15 cellular contexts compared by ENCODE assay signal in the genomic region with DNA sequence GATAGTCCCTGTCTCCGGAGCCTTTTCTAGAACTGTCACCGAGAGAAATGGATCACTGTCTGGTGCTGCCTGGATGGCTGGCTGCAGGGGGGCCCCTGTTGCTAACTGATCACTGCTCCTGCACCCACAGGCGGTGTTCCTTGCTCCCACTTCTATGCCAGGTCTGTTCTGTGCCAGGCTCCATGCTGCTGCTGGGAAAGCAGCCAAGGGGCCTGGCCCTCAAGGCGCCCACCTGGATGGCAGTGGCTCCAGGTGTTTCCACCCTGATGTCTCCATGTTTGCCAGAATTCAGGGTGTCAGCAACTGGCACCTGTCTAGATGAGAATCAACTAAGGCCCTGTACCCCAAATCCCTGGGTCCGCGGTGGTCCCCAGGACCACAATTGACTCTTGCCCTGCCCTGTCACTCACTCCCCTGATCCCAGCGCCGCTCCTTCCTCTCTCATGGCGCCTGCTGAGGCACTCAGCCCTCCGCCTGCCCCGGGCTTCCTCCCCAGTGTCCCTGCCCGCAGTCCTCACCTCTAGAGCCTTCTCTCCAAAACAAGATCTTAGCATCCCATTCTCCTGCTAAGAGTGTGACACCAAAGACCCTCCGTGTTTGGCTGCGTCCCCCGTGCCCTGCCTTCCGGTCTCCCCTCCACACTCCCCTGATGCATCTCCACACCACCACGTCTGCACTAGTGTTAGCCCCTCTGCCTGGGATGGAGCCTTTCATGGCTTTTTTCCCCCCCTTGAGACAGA.
DNase-seq lines count a peak whose midpoint lies in the region; ATAC-seq and TF ChIP-seq lines count a peak whose summit lies in the region.
"Had no signal": no experiment of that assay in that cellular context is flagged by ENCODE, and none has a peak within 500 bp of the region (broad histone marks: within the 10 kb centered on the region; RNA-seq: fewer than 3 reads in every experiment).

No MANE protein-coding gene starts in this region.

- intact Hi-C loops in posterior vena cava (cut with DNase I) = no loop called here
- intact Hi-C loops in heart left ventricle (cut with DNase I) = no loop called here

- H3K4me3 ChIP-seq in RWPE2 (ENCODE audit: severe bottlenecking) (no peak overlapping the region), WERI-Rb-1 (ENCODE audit: low read depth, low read length) (no peak overlapping the region), heart left ventricle (no peak overlapping the region)
- H3K4me3 ChIP-seq: MG63, Peyer's patch had no signal

- DNase-seq in DMS79 treated with DMSO at 0.1 percent for 48 hours (lab: John Stamatoyannopoulos, UW) = peak; percentile 57
- DNase-seq in NCI-H1105 (lab: John Stamatoyannopoulos, UW) = peak; percentile 41
- peak; percentile 23 for DNase-seq in RWPE2 (ENCODE audit: low spot score)
- peak; percentile 52 for DNase-seq in posterior vena cava (ENCODE audit: low spot score)
- no peak for DNase-seq in WERI-Rb-1
- no peak for DNase-seq in epidermal melanocyte (ENCODE audit: insufficient read length, low spot score)
- DNase-seq in kidney tubule cell (ENCODE audit: low spot score) = no peak
- no peak for DNase-seq in heart left ventricle
- DNase-seq: CD4-positive, alpha-beta T cell; NCI-H2029; NCI-H82; SHP77 treated with DMSO at 0.1 percent for 48 hours had no signal

- no peaks in the 10 kb centered on the region for H3K36me3 ChIP-seq in RWPE2 (ENCODE audit: low read depth)
- no peaks in the 10 kb centered on the region for H3K36me3 ChIP-seq in WERI-Rb-1
- no peaks in the 10 kb centered on the region for H3K36me3 ChIP-seq in heart left ventricle
- H3K36me3 ChIP-seq: MG63, Peyer's patch had no signal

- H3K4me1 ChIP-seq in RWPE2 (ENCODE audit: insufficient read depth, poor library complexity, severe bottlenecking) = no peaks in the 10 kb centered on the region
- H3K4me1 ChIP-seq in heart left ventricle = no peaks in the 10 kb centered on the region
- H3K4me1 ChIP-seq: Peyer's patch had no signal

- TF ChIP-seq CTCF in RWPE2 (IDR thresholded peaks at IDR 0.05; ENCODE audit: poor library complexity, severe bottlenecking) (no peak), WERI-Rb-1 (IDR thresholded peaks at IDR 0.05; ENCODE audit: low read depth, low read length) (no peak), heart left ventricle (IDR thresholded peaks at IDR 0.05) (no peak)

- WGBS in heart left ventricle, 4 donors = 79 to 86% (median 81%) methylated on average over 16 to 17 of the region's 17 CpGs

- H3K9me3 ChIP-seq in RWPE2 (ENCODE audit: severe bottlenecking) (no peaks in the 10 kb centered on the region), WERI-Rb-1 (ENCODE audit: severe bottlenecking) (no peaks in the 10 kb centered on the region), heart left ventricle (no peaks in the 10 kb centered on the region)
- H3K9me3 ChIP-seq: MG63, Peyer's patch had no signal

- ATAC-seq in RWPE2 (ENCODE audit: low read depth) (no peak), heart left ventricle (no peak)

- no peak for TF ChIP-seq POLR2A in heart left ventricle (IDR thresholded peaks at IDR 0.05)

- no peak overlapping the region for H3K27ac ChIP-seq in RWPE2 (ENCODE audit: poor library complexity, severe bottlenecking)
- no peak overlapping the region for H3K27ac ChIP-seq in WERI-Rb-1
- H3K27ac ChIP-seq in heart left ventricle = no peak overlapping the region
- H3K27ac ChIP-seq: KMS-11, Peyer's patch had no signal

- no peaks in the 10 kb centered on the region for H3K27me3 ChIP-seq in RWPE2 (ENCODE audit: insufficient read depth, poor library complexity, severe bottlenecking)
- no peaks in the 10 kb centered on the region for H3K27me3 ChIP-seq in WERI-Rb-1 (ENCODE audit: insufficient read depth, low read depth, severe bottlenecking)
- peaks cover 0 to 30% (median 0%) of the 10 kb centered on the region in 9 donors for H3K27me3 ChIP-seq in heart left ventricle
- H3K27me3 ChIP-seq: MG63, Peyer's patch had no signal

Comparison
In these comparisons a context has a peak if more than half of its experiments do, and no peak if none do; other contexts are left out.
1. DNase-seq: peak in DMS79 treated with DMSO at 0.1 percent for 48 hours (single experiment), NCI-H1105 (single experiment), RWPE2 (single experiment) and posterior vena cava (single experiment); none in WERI-Rb-1 (single experiment), epidermal melanocyte (single experiment), kidney tubule cell (single experiment) and heart left ventricle (0 of 5).